8 cellular contexts compared by ENCODE assay signal in genomic region chr7:43985904-43986864, GRCh38. TPM values are rescaled to one million over a fixed set of nuclear protein-coding genes. Genes with fewer than 3 reads are reported as not detected.
DNase-seq lines count a peak whose midpoint lies in the region; ATAC-seq and TF ChIP-seq lines count a peak whose summit lies in the region.
"Not testable (repeated sequence)": the region's sequence is repeated elsewhere in the genome, so short reads cannot be mapped to it uniquely, and the experiment has no call there.

No MANE protein-coding gene starts in this region.

- peak; percentile 67 for TF ChIP-seq CTCF in CD8-positive, alpha-beta T cell (IDR thresholded peaks at IDR 0.05)

- H3K4me3 Mint-ChIP-seq in CD8-positive, alpha-beta T cell, result peak overlapping the region; percentile 18

- POLR2A ChIA-PET in CD8-positive, alpha-beta T cell (lab: Charles Lee), result not testable (repeated sequence)

- WGBS in mesodermal cell (ENCODE audit: insufficient coverage in 2 of 2), 2 experiments, result 12 to 13% methylated on average over 9 to 10 of the region's 33 CpGs

- peak; percentile 92 for ATAC-seq in CD8-positive, alpha-beta T cell
- ATAC-seq in GM21360 (IDR thresholded peaks at IDR 0.05; ENCODE audit: unreplicated experiment) (peak; percentile 70), HG03565 (IDR thresholded peaks at IDR 0.05; ENCODE audit: unreplicated experiment) (peak; percentile 73), esophagus mucosa (peak; percentile 60)

- H3K4me3 ChIP-seq in CD8-positive, alpha-beta T cell (ENCODE audit: low read depth, low read length), result not testable (repeated sequence)
- peak overlapping the region; percentile 21 for H3K4me3 ChIP-seq in mesodermal cell (ENCODE audit: extremely low read depth, insufficient read depth, low read length, poor library complexity, severe bottlenecking)

- not testable (repeated sequence) for H3K27me3 ChIP-seq in CD8-positive, alpha-beta T cell (ENCODE audit: insufficient read depth, low read length)

- peak; percentile 68 to 90 (median 74) for DNase-seq in CD8-positive, alpha-beta T cell
- DNase-seq in RPMI7951 (ENCODE audit: low read depth) (peak; percentile 73), activated T-helper 1 cell treated with Interleukin-2 at 50 U/mL for 16 hours (ENCODE audit: low read depth) (peak; percentile 70)
- peak; percentile 53 for DNase-seq in stimulated activated CD8-positive, alpha-beta memory T cell treated with anti-CD3 and anti-CD28 coated beads, Interleukin-12 subunit alpha, Interleukin-12 subunit beta, amount 100 ng/mL, for 24 hours (ENCODE audit: extremely low read depth)

- not testable (repeated sequence) for H3K9me3 Mint-ChIP-seq in CD8-positive, alpha-beta T cell

- peak overlapping the region; percentile 10 for H3K27ac Mint-ChIP-seq in CD8-positive, alpha-beta T cell

- not testable (repeated sequence) for H3K27ac ChIP-seq in CD8-positive, alpha-beta T cell (ENCODE audit: low read depth, low read length); mesodermal cell (ENCODE audit: low read depth, low read length, severe bottlenecking)

- not testable (repeated sequence) for H3K9me3 ChIP-seq in CD8-positive, alpha-beta T cell (ENCODE audit: low read length); mesodermal cell (ENCODE audit: control insufficient read depth, low read length)

- not testable (repeated sequence) for H3K4me1 Mint-ChIP-seq in CD8-positive, alpha-beta T cell (ENCODE audit: low read depth)

- intact Hi-C loops in CD8-positive, alpha-beta T cell (cut with DNase I, micrococcal nuclease), result loop anchor here in 1 of 2 experiments (5.0 kb wide), 2 partner anchors 211 to 581 kb away; no protein-coding TSS in a partner anchor

- H3K4me1 ChIP-seq in CD8-positive, alpha-beta T cell (ENCODE audit: insufficient read depth, low read length); mesodermal cell (ENCODE audit: control insufficient read depth, insufficient read depth, low read length, poor library complexity, severe bottlenecking): not testable (repeated sequence)

- H3K36me3 Mint-ChIP-seq in CD8-positive, alpha-beta T cell, result not testable (repeated sequence)

- CTCF ChIA-PET in CD8-positive, alpha-beta T cell (lab: Charles Lee), result not testable (repeated sequence)

- not testable (repeated sequence) for H3K36me3 ChIP-seq in CD8-positive, alpha-beta T cell (ENCODE audit: insufficient read depth, low read length); mesodermal cell (ENCODE audit: control insufficient read depth, insufficient read depth, low read length)

- not testable (repeated sequence) for H3K27me3 Mint-ChIP-seq in CD8-positive, alpha-beta T cell (ENCODE audit: low read depth)

RNA-seq across cellular contexts. Expression of gene SPDYE1, which starts 11.5 kb away (rescaled TPM):
- not detected for total RNA-seq in CD8-positive, alpha-beta T cell
- total RNA-seq in RPMI7951 (2014; rRNA removed; shearing (Covaris generic)), result not detected in 2 replicates
- not detected for total RNA-seq in esophagus mucosa
- polyA plus RNA-seq in mesodermal cell (2013, experiment 1 of 2), result not detected
- not detected for polyA plus RNA-seq in mesodermal cell (2013, experiment 2 of 2)

RNA-seq across cellular contexts. Expression of gene DBNL, which starts 58.3 kb away (rescaled TPM):
- 10 to 100 TPM; 82.1 to 84.8 TPM for total RNA-seq in CD8-positive, alpha-beta T cell
- total RNA-seq in RPMI7951 (2014; rRNA removed; shearing (Covaris generic)), result 123 and 148 TPM in 2 replicates
- 157 TPM for total RNA-seq in esophagus mucosa
- polyA plus RNA-seq in mesodermal cell (2013, experiment 1 of 2), result 52.3 TPM
- polyA plus RNA-seq in mesodermal cell (2013, experiment 2 of 2), result 41.2 TPM

RNA-seq across cellular contexts. Expression of gene UBE2D4, which starts 59.9 kb away (rescaled TPM):
- total RNA-seq in CD8-positive, alpha-beta T cell, result 1 to 10 TPM; 6.8 to 8.4 TPM
- 17.3 and 24.6 TPM in 2 replicates for total RNA-seq in RPMI7951 (2014; rRNA removed; shearing (Covaris generic))
- 9.2 TPM for total RNA-seq in esophagus mucosa
- 4.5 TPM for polyA plus RNA-seq in mesodermal cell (2013, experiment 1 of 2)
- polyA plus RNA-seq in mesodermal cell (2013, experiment 2 of 2), result 4.9 TPM
